ENCODE assay signal across 23 cellular contexts in genomic region chr3:45132568-45133211, GRCh38. TPM values are rescaled to one million over a fixed set of nuclear protein-coding genes. Genes with fewer than 3 reads are reported as not detected.
DNase-seq lines count a peak whose midpoint lies in the region; ATAC-seq, FAIRE-seq and TF ChIP-seq lines count a peak whose summit lies in the region.
"Had no signal": no experiment of that assay in that cellular context is flagged by ENCODE, and none has a peak within 500 bp of the region (broad histone marks: within the 10 kb centered on the region; RNA-seq: fewer than 3 reads in every experiment).

No MANE protein-coding gene starts in this region.

- 0 out of 4 replicates have a peak overlapping the region, but pooled peaks have one; percentile 10 to 23 for H3K9ac ChIP-seq in K562 (ENCODE audit: insufficient read depth in 1 of 2, low read depth in 2 of 2, low read length in 2 of 2)
- H3K9ac ChIP-seq: parathyroid adenoma had no signal

- BruUV-seq in K562 (replicated peaks; lab: Mats Ljungman, UMichigan), result no TSS peak

- no peak overlapping the region for H3K4me2 ChIP-seq in K562 (ENCODE audit: insufficient read depth, low read length)
- H3K4me2 ChIP-seq: hepatocyte had no signal

- TF ChIP-seq CTCF in K562 (IDR thresholded peaks at IDR 0.05 in 2 of 3, conservative IDR thresholded peaks at IDR 0.05 in 1 of 3; ENCODE audit: insufficient read depth in 2 of 3, low read depth in 1 of 3, low read length in 3 of 3), result no peak

- peaks cover 18 to 60% of the 10 kb centered on the region in 2 experiments for H3K4me1 ChIP-seq in K562 (replicated peaks in 1 of 2; ENCODE audit: control insufficient read depth in 2 of 2, insufficient read depth in 2 of 2, low read length in 2 of 2)
- H3K4me1 ChIP-seq: parathyroid adenoma, right lobe of liver had no signal

- WGBS in K562 (ENCODE audit: insufficient coverage, low coverage, missing lambda C conversion rate), result 58% methylated on average over 5 of the region's 5 CpGs

- ATAC-seq in K562 (no peak), GM18511 (IDR thresholded peaks at IDR 0.05; ENCODE audit: unreplicated experiment) (no peak)
- ATAC-seq: activated T-cell treated with anti-CD3 and anti-CD28 coated beads, Interleukin-2, amount 50 U/mL, for 4 hours; right lobe of liver had no signal

- CTCF ChIA-PET in K562 (lab: Yijun Ruan, JAX; ENCODE audit: low intra/inter-chr PET ratio), result no interaction called here

- in situ Hi-C loops in K562 (cut with MboI), result no loop called here

- peaks cover 35% of the 10 kb centered on the region for H3K79me2 ChIP-seq in K562 (ENCODE audit: control insufficient read depth, insufficient read depth, low read length)
- H3K79me2 ChIP-seq: hepatocyte, parathyroid adenoma had no signal

- 0 out of 2 replicates have a peak, but pooled peaks cover 2% of the 10 kb centered on the region for H3K9me3 ChIP-seq in K562 (replicated peaks; ENCODE audit: control insufficient read depth, insufficient read depth, low read depth, low read length)
- H3K9me3 ChIP-seq: left ventricle myocardium inferior, right lobe of liver had no signal

- peak overlapping the region; percentile 60 for H2AFZ ChIP-seq in K562 (ENCODE audit: low read depth, low read length)
- H2AFZ ChIP-seq: hepatocyte, parathyroid adenoma had no signal

- H3K4me3 ChIP-seq in K562, result no peak overlapping the region
- H3K4me3 ChIP-seq: hepatocyte, left ventricle myocardium inferior, right lobe of liver had no signal

- no peaks in the 10 kb centered on the region for H4K20me1 ChIP-seq in K562 (replicated peaks; ENCODE audit: control insufficient read depth, insufficient read depth, low read length)

- no peak for TF ChIP-seq POLR2A in K562 (conservative IDR thresholded peaks at IDR 0.05)

- H3K27ac ChIP-seq in K562 (ENCODE audit: extremely low read depth, low read depth, low read length), result peak overlapping the region; percentile 60; the same call in 2 of the 3 replicates
- H3K27ac ChIP-seq: hepatocyte, left ventricle myocardium inferior, parathyroid adenoma, right lobe of liver had no signal

- peaks cover 3% of the 10 kb centered on the region for H3K9me1 ChIP-seq in K562 (ENCODE audit: control insufficient read depth, insufficient read depth, low read length)

- no peak for TF ChIP-seq EP300 in K562 (IDR thresholded peaks at IDR 0.05; ENCODE audit: low read length)

- DNase-seq in EH (ENCODE audit: low read depth) (peak; percentile 46), NCI-H460 (ENCODE audit: extremely low read depth, low read depth) (peak; percentile 36), K562 (ENCODE audit: extremely low read depth in 1 of 4, low spot score in 3 of 4) (no peak), urothelium cell line (ENCODE audit: low spot score) (no peak), foreskin melanocyte (no peak), dermis blood vessel endothelial cell (no peak)
- DNase-seq: activated naive CD4-positive, alpha-beta T cell; activated T-cell treated with anti-CD3 and anti-CD28 coated beads, Interleukin-2, amount 50 U/mL, for 4 hours; AML-193; anterior cingulate cortex; immature natural killer cell; left ventricle myocardium inferior; NCI-H1694; NCI-H2171 treated with DMSO at 0.1 percent for 48 hours; NCI-H526 treated with DMSO at 0.1 percent for 48 hours; right lobe of liver; T1000 had no signal

- POLR2A ChIA-PET in K562 (lab: Yijun Ruan, JAX), result interaction anchor here (0.7 to 1.4 kb wide), 6 partner anchors 9 to 70 kb away, joined by 3 to 6 read pairs (median 3); no protein-coding TSS in a partner anchor

- intact Hi-C loops in K562 (cut with micrococcal nuclease), result no loop called here

- H3K27me3 ChIP-seq in K562 (ENCODE audit: control insufficient read depth in 2 of 2, insufficient read depth in 2 of 2, low read length in 2 of 2), result no peaks in the 10 kb centered on the region
- H3K27me3 ChIP-seq: hepatocyte, right lobe of liver had no signal

- TF ChIP-seq RAD21 in K562 (CRISPR knock-in tag; conservative IDR thresholded peaks at IDR 0.05 in 1 of 2, IDR thresholded peaks at IDR 0.05 in 1 of 2), result no peak

- H3K36me3 ChIP-seq in K562 (ENCODE audit: control insufficient read depth, insufficient read depth, low read length), result peaks cover 7% of the 10 kb centered on the region
- H3K36me3 ChIP-seq: left ventricle myocardium inferior, right lobe of liver had no signal

- FAIRE-seq in K562 (lab: Jason Lieb, UNC) (no peak), urothelium cell line (lab: Jason Lieb, UNC) (peak; percentile 9)
- FAIRE-seq: GM12892, GM19239 had no signal

TF ChIP-seq in K562, 482 proteins besides CTCF, POLR2A, EP300 and RAD21 (continues in another document):
- no peak for TF ChIP-seq RAD51 (IDR thresholded peaks at IDR 0.05; ENCODE audit: borderline replicate concordance, low read depth)
- peak; percentile 84 for TF ChIP-seq MEIS2 (IDR thresholded peaks at IDR 0.05; ENCODE audit: partially characterized antibody)
- TF ChIP-seq ZNF830 (CRISPR knock-in tag; IDR thresholded peaks at IDR 0.05), result no peak
- peak; percentile 80 for TF ChIP-seq PKNOX1 (IDR thresholded peaks at IDR 0.05)
- no peak for TF ChIP-seq HOXB6 (CRISPR knock-in tag; IDR thresholded peaks at IDR 0.05; ENCODE audit: borderline replicate concordance)
- no peak for TF ChIP-seq ZKSCAN1 (IDR thresholded peaks at IDR 0.05; ENCODE audit: low read depth, low read length)
- TF ChIP-seq DMBX1 (CRISPR knock-in tag; IDR thresholded peaks at IDR 0.05; ENCODE audit: borderline replicate concordance), result peak; percentile 71
- no peak for TF ChIP-seq BRCA1 (IDR thresholded peaks at IDR 0.05)
- TF ChIP-seq BRCA1 (CRISPR knock-in tag; IDR thresholded peaks at IDR 0.05), result no peak
- peak; percentile 28; the same call in 1 of the 2 replicates for TF ChIP-seq ZNF584 (CRISPR knock-in tag; IDR thresholded peaks at IDR 0.05; ENCODE audit: low read depth)
- TF ChIP-seq ZNF507 (tag; conservative IDR thresholded peaks at IDR 0.05), result no peak
- TF ChIP-seq LARP7 (IDR thresholded peaks at IDR 0.05), result no peak
- TF ChIP-seq E2F8 (IDR thresholded peaks at IDR 0.05; ENCODE audit: low read depth, partially characterized antibody), result no peak
- no peak for TF ChIP-seq MED1 (CRISPR knock-in tag; IDR thresholded peaks at IDR 0.05; ENCODE audit: borderline replicate concordance)
- TF ChIP-seq BRD9 (IDR thresholded peaks at IDR 0.05; ENCODE audit: low read depth, partially characterized antibody), result peak; percentile 27
- TF ChIP-seq MYNN (IDR thresholded peaks at IDR 0.05), result no peak
- no peak for TF ChIP-seq MYNN (CRISPR knock-in tag; IDR thresholded peaks at IDR 0.05)
- no peak for TF ChIP-seq TAF9B (IDR thresholded peaks at IDR 0.05; ENCODE audit: partially characterized antibody)

RNA-seq across cellular contexts. Expression of gene CDCP1, which starts 13.5 kb away (rescaled TPM):
- 47.5 and 47.7 TPM in 2 replicates for total RNA-seq in NCI-H460 (2014; rRNA removed; shearing (Covaris generic))
- polyA plus RNA-seq in NCI-H460 (2014; cell fraction: nucleus; rRNA removed), result 3.3 and 4.3 TPM in 2 replicates
- total RNA-seq in K562 (2011; cell fraction: chromatin; rRNA removed; ENCODE audit: low replicate concordance), result 51.7 and 78.6 TPM in 2 replicates
- total RNA-seq in K562 (2011; cell fraction: nucleolus; rRNA removed), result 37.6 and 51.9 TPM in 2 replicates
- 53.8 and 71.8 TPM in 2 replicates for total RNA-seq in K562 (2011; cell fraction: nucleoplasm; rRNA removed)
- 5.2 and 6.4 TPM in 2 replicates for total RNA-seq in K562 (2014; rRNA removed)
- total RNA-seq in K562 (2014; rRNA removed; fragmentation: Illumina TruSeq; extraction: Trizol), result 5.5 and 6.5 TPM in 2 replicates
- 5.0 and 5.1 TPM in 2 replicates for total RNA-seq in K562 (2015; rRNA removed; fragmentation: Illumina TruSeq; extraction: Trizol)
- 13.9 and 16.4 TPM in 2 replicates for total RNA-seq in K562 (2021)
- polyA plus RNA-seq in K562 (2011; rRNA removed), result 13.9 and 14.5 TPM in 2 replicates
- 15.2 and 15.5 TPM in 2 replicates for polyA plus RNA-seq in K562 (2011; cell fraction: cytosol; rRNA removed)
- polyA plus RNA-seq in K562 (2011; cell fraction: nucleus; rRNA removed), result 13.1 and 19.9 TPM in 2 replicates
- 10.4 and 16.8 TPM in 2 replicates for polyA plus RNA-seq in K562 (2012)
- polyA plus RNA-seq in K562 (2014; fragmentation: Illumina TruSeq; extraction: Trizol), result 9.8 and 11.2 TPM in 2 replicates
- polyA plus RNA-seq in K562 (2014; fragmentation: Nextera tagmentation; extraction: Ambion mirVana), result 1 to 10 TPM; 3.9 to 4.8 TPM
- 5.1 and 6.0 TPM in 2 replicates for polyA plus RNA-seq in K562 (2014; rRNA removed)
- 18.4 and 20.2 TPM in 2 replicates for polyA minus RNA-seq in K562 (2011; rRNA and poly(A)+ RNA removed)
- polyA minus RNA-seq in K562 (2011; cell fraction: cytosol; rRNA and poly(A)+ RNA removed), result 19.9 and 20.8 TPM in 2 replicates
- 7.9 and 14.8 TPM in 2 replicates for polyA minus RNA-seq in K562 (2011; cell fraction: nucleus; rRNA and poly(A)+ RNA removed)
- 0.09 and 0.17 TPM in 2 replicates for total RNA-seq in dermis blood vessel endothelial cell
- polyA plus RNA-seq: IgD-negative memory B cell had no signal

Comparison
In these comparisons a context has a peak if more than half of its experiments do, and no peak if none do; other contexts are left out.
1. DNase-seq: peak in EH (single experiment) and NCI-H460 (single experiment); none in K562 (0 of 4), urothelium cell line (single experiment), foreskin melanocyte (single experiment) and dermis blood vessel endothelial cell (single experiment).